Comparison of ENCODE assay signal across 8 cellular contexts in genomic region chr2:86441789-86442641, GRCh38. TPM values are rescaled to one million over a fixed set of nuclear protein-coding genes. Genes with fewer than 3 reads are reported as not detected.
DNase-seq lines count a peak whose midpoint lies in the region; ATAC-seq and TF ChIP-seq lines count a peak whose summit lies in the region.

No MANE protein-coding gene starts in this region.

- H3K27ac Mint-ChIP-seq in MCF 10A (ENCODE audit: low read depth, unreplicated experiment): peak overlapping the region; percentile 99

- H3K27ac ChIP-seq in VCaP: peak overlapping the region; percentile 96
- peak overlapping the region; percentile 100 for H3K27ac ChIP-seq in smooth muscle cell (ENCODE audit: low read depth)

- H3K79me2 ChIP-seq in smooth muscle cell (ENCODE audit: low read depth): peaks cover 47% of the 10 kb centered on the region

- H3K4me2 ChIP-seq in smooth muscle cell: peak overlapping the region; percentile 95

- DNase-seq in CMK (ENCODE audit: low read depth): peak; percentile 36
- peak; percentile 60 for DNase-seq in M059J (ENCODE audit: low read depth)
- peak; percentile 51 for DNase-seq in MCF 10A (ENCODE audit: unreplicated experiment)
- DNase-seq in iPS-NIHi11 (ENCODE audit: low spot score): peak; percentile 26
- peak; percentile 30 for DNase-seq in smooth muscle cell (lab: John Stamatoyannopoulos, UW; ENCODE audit: unreplicated experiment)

- H3K27me3 ChIP-seq in smooth muscle cell (ENCODE audit: low read depth): no peaks in the 10 kb centered on the region

- peaks cover 16% of the 10 kb centered on the region for H3K4me1 ChIP-seq in smooth muscle cell (ENCODE audit: low read depth)

- CTCF ChIA-PET in MCF 10A (lab: Yijun Ruan, JAX): interaction anchor here (0.6 to 1.0 kb wide), 10 partner anchors 8 to 981 kb away, joined by 3 to 5 read pairs (median 3); no protein-coding TSS in a partner anchor

- POLR2A ChIA-PET in MCF 10A (lab: Yijun Ruan, JAX): interaction anchor here (0.5 to 5.3 kb wide), 39 partner anchors 10 to 840 kb away, joined by 3 to 118 read pairs (median 4); partner anchors contain the start of genes CHMP3, IMMT, MRPL35 and POLR1A

- peaks cover 52% of the 10 kb centered on the region for H4K20me1 ChIP-seq in smooth muscle cell (ENCODE audit: low read depth)

- WGBS in smooth muscle cell (ENCODE audit: low lambda C conversion rate): under 1% methylated on average over 36 of the region's 63 CpGs

- H3K9ac ChIP-seq in smooth muscle cell (ENCODE audit: low read depth): peak overlapping the region; percentile 94

- peaks cover 18% of the 10 kb centered on the region for H3K9me3 Mint-ChIP-seq in MCF 10A (ENCODE audit: unreplicated experiment)

- peak overlapping the region; percentile 79 for H3K4me3 ChIP-seq in smooth muscle cell

- TF ChIP-seq CTCF in VCaP (conservative IDR thresholded peaks at IDR 0.05) (no peak), MCF 10A (IDR thresholded peaks at IDR 0.05; ENCODE audit: unreplicated experiment) (no peak), smooth muscle cell (IDR thresholded peaks at IDR 0.05; ENCODE audit: borderline replicate concordance, insufficient read depth, poor library complexity, severe bottlenecking) (no peak)

- H3K4me3 Mint-ChIP-seq in MCF 10A (ENCODE audit: unreplicated experiment): peak overlapping the region; percentile 85

- peak overlapping the region; percentile 54 for H2AFZ ChIP-seq in smooth muscle cell (ENCODE audit: low read depth)

- peak; percentile 14 for ATAC-seq in GM21390 (IDR thresholded peaks at IDR 0.05; ENCODE audit: unreplicated experiment)
- no peak for ATAC-seq in HG02981 (IDR thresholded peaks at IDR 0.05; ENCODE audit: unreplicated experiment)

- H3K27me3 Mint-ChIP-seq in MCF 10A (ENCODE audit: insufficient read depth, unreplicated experiment): no peaks in the 10 kb centered on the region

- H3K9me3 ChIP-seq in smooth muscle cell (replicated peaks; ENCODE audit: low read depth): peaks cover 15% of the 10 kb centered on the region

- intact Hi-C loops in MCF 10A (cut with micrococcal nuclease): loop anchor here (2.0 to 5.0 kb wide), 2 partner anchors 121 to 180 kb away; partner anchors contain the start of genes CHMP3 and RNF103

- BruUV-seq in MCF 10A (replicated peaks; lab: Mats Ljungman, UMichigan): no TSS peak

- H3F3A ChIP-seq in smooth muscle cell (ENCODE audit: low read depth): peaks cover 13% of the 10 kb centered on the region

- peaks cover 40% of the 10 kb centered on the region for H3K4me1 Mint-ChIP-seq in MCF 10A (ENCODE audit: insufficient read depth, unreplicated experiment)

- peaks cover 37% of the 10 kb centered on the region for H3K36me3 Mint-ChIP-seq in MCF 10A (ENCODE audit: insufficient read depth, unreplicated experiment)

- peaks cover 15% of the 10 kb centered on the region for H3K36me3 ChIP-seq in smooth muscle cell (ENCODE audit: low read depth)

RNA-seq across cellular contexts. Expression of gene KDM3A, which starts 0.8 kb away (rescaled TPM):
- total RNA-seq in M059J (2014; rRNA removed; shearing (Covaris generic)): 9.6 and 22.8 TPM in 2 replicates
- total RNA-seq in MCF 10A (2022) (21.1 and 34.6 TPM in 2 replicates), smooth muscle cell (57.5 and 71.9 TPM in 2 replicates)
- polyA plus RNA-seq in smooth muscle cell: 19.6 and 24.6 TPM in 2 replicates
